ENCODE assay signal across 12 cellular contexts in genomic region chr6:52590634-52590985, GRCh38. TPM values are rescaled to one million over a fixed set of nuclear protein-coding genes. Genes with fewer than 3 reads are reported as not detected.
DNase-seq lines count a peak whose midpoint lies in the region; ATAC-seq and TF ChIP-seq lines count a peak whose summit lies in the region.
"Had no signal": no experiment of that assay in that cellular context is flagged by ENCODE, and none has a peak within 500 bp of the region (broad histone marks: within the 10 kb centered on the region; RNA-seq: fewer than 3 reads in every experiment).

No MANE protein-coding gene starts in this region.

- H3K27me3 ChIP-seq in GM23248 (replicated peaks; ENCODE audit: insufficient read depth) (no peaks in the 10 kb centered on the region), adipocyte (replicated peaks; ENCODE audit: control insufficient read depth, insufficient read depth, low read length) (no peaks in the 10 kb centered on the region), skeletal muscle satellite cell (ENCODE audit: control insufficient read depth, insufficient read depth, low read length) (no peaks in the 10 kb centered on the region)

- H3K9me3 ChIP-seq in GM23248 (ENCODE audit: low read depth) (no peaks in the 10 kb centered on the region), adipocyte (ENCODE audit: control insufficient read depth, low read length) (no peaks in the 10 kb centered on the region), skeletal muscle satellite cell (replicated peaks; ENCODE audit: low read length) (no peaks in the 10 kb centered on the region)

- H3K27me3 Mint-ChIP-seq in mesothelial cell of epicardium (ENCODE audit: low read depth) (no peaks in the 10 kb centered on the region), Calu3 (ENCODE audit: unreplicated experiment) (peaks cover 24% of the 10 kb centered on the region)
- H3K27me3 Mint-ChIP-seq in activated CD4-positive, alpha-beta T cell treated with anti-CD3 and anti-CD28 coated beads for 36 hours = no peaks in the 10 kb centered on the region
- H3K27me3 Mint-ChIP-seq: activated B cell treated with CpG ODN at 0.5 μM for 24 hours had no signal

- H3K4me2 ChIP-seq in GM23248 (ENCODE audit: unreplicated experiment) (peak overlapping the region; percentile 45), skeletal muscle satellite cell (ENCODE audit: low read length) (peak overlapping the region; percentile 3)

- in situ Hi-C loops in GM23248 (cut with MboI) = loop anchor here (10.0 kb wide), 1 partner anchor 176 kb away; no protein-coding TSS in a partner anchor

- DNase-seq in GM23248 (peak; percentile 87), adipocyte (ENCODE audit: low read depth) (peak; percentile 76), hepatic stellate cell (ENCODE audit: low spot score) (peak; percentile 42), mesothelial cell of epicardium (ENCODE audit: low spot score in 2 of 2, unreplicated experiment in 2 of 2) (no peak), Calu3 (no peak)
- no peak for DNase-seq in activated CD4-positive, alpha-beta T cell treated with anti-CD3 and anti-CD28 coated beads for 36 hours
- DNase-seq: activated B cell treated with CpG ODN at 0.5 μM for 24 hours; activated naive CD4-positive, alpha-beta T cell treated with anti-CD3 and anti-CD28 coated beads for 36 hours; GF-D8; islet precursor cell; NCI-H526 treated with DMSO at 0.1 percent for 48 hours had no signal

- TF ChIP-seq CTCF in mesothelial cell of epicardium (IDR thresholded peaks at IDR 0.05; ENCODE audit: unreplicated experiment) = no peak
- TF ChIP-seq CTCF in Calu3 (IDR thresholded peaks at IDR 0.05; ENCODE audit: unreplicated experiment) = no peak

- 65 to 80% methylated on average over 3 of the region's 3 CpGs for WGBS in GM23248 (ENCODE audit: low coverage in 1 of 2, low lambda C conversion rate in 2 of 2, missing lambda C conversion rate in 2 of 2), 2 experiments

- H3K4me1 Mint-ChIP-seq in mesothelial cell of epicardium = peaks cover 40% of the 10 kb centered on the region
- peaks cover 8% of the 10 kb centered on the region for H3K4me1 Mint-ChIP-seq in activated CD4-positive, alpha-beta T cell treated with anti-CD3 and anti-CD28 coated beads for 36 hours
- H3K4me1 Mint-ChIP-seq in Calu3 (ENCODE audit: low read depth, unreplicated experiment) = peaks cover 17% of the 10 kb centered on the region

- ATAC-seq in activated CD4-positive, alpha-beta T cell treated with anti-CD3 and anti-CD28 coated beads for 36 hours = no peak

- peaks cover 35% of the 10 kb centered on the region for H3K4me1 ChIP-seq in GM23248 (ENCODE audit: insufficient read depth)
- H3K4me1 ChIP-seq in adipocyte (ENCODE audit: control insufficient read depth, insufficient read depth, low read length) = peaks cover 44% of the 10 kb centered on the region
- H3K4me1 ChIP-seq in skeletal muscle satellite cell (ENCODE audit: control insufficient read depth, insufficient read depth, low read length) = peaks cover 33% of the 10 kb centered on the region

- H3K27ac ChIP-seq in GM23248 = peak overlapping the region; percentile 64

- peaks cover 31% of the 10 kb centered on the region for H3F3A ChIP-seq in GM23248 (ENCODE audit: insufficient read depth)

- H3K27ac Mint-ChIP-seq in mesothelial cell of epicardium (no peak overlapping the region), Calu3 (ENCODE audit: unreplicated experiment) (no peak overlapping the region)
- H3K27ac Mint-ChIP-seq in activated CD4-positive, alpha-beta T cell treated with anti-CD3 and anti-CD28 coated beads for 36 hours = no peak overlapping the region
- H3K27ac Mint-ChIP-seq: activated B cell treated with CpG ODN at 0.5 μM for 24 hours; activated naive CD4-positive, alpha-beta T cell treated with anti-CD3 and anti-CD28 coated beads for 36 hours had no signal

- H2AFZ ChIP-seq in GM23248 = no peak overlapping the region

- no peaks in the 10 kb centered on the region for H4K20me1 ChIP-seq in GM23248 (ENCODE audit: insufficient read depth)

- BruUV-seq in Calu3 (replicated peaks; lab: Mats Ljungman, UMichigan) = no TSS peak

- no peaks in the 10 kb centered on the region for H3K36me3 Mint-ChIP-seq in mesothelial cell of epicardium
- H3K36me3 Mint-ChIP-seq in activated CD4-positive, alpha-beta T cell treated with anti-CD3 and anti-CD28 coated beads for 36 hours (ENCODE audit: low read depth) = no peaks in the 10 kb centered on the region
- H3K36me3 Mint-ChIP-seq in Calu3 (ENCODE audit: insufficient read depth, unreplicated experiment) = no peaks in the 10 kb centered on the region

- H3K79me2 ChIP-seq in GM23248 (ENCODE audit: insufficient read depth) = no peaks in the 10 kb centered on the region

- H3K9me3 Mint-ChIP-seq in mesothelial cell of epicardium (no peaks in the 10 kb centered on the region), Calu3 (ENCODE audit: low read depth, unreplicated experiment) (no peaks in the 10 kb centered on the region)
- no peaks in the 10 kb centered on the region for H3K9me3 Mint-ChIP-seq in activated CD4-positive, alpha-beta T cell treated with anti-CD3 and anti-CD28 coated beads for 36 hours (ENCODE audit: low read depth)
- H3K9me3 Mint-ChIP-seq: activated B cell treated with CpG ODN at 0.5 μM for 24 hours; activated naive CD4-positive, alpha-beta T cell treated with anti-CD3 and anti-CD28 coated beads for 36 hours had no signal

- no peak overlapping the region for H3K4me3 Mint-ChIP-seq in mesothelial cell of epicardium
- no peak overlapping the region for H3K4me3 Mint-ChIP-seq in activated CD4-positive, alpha-beta T cell treated with anti-CD3 and anti-CD28 coated beads for 36 hours
- H3K4me3 Mint-ChIP-seq in Calu3 (ENCODE audit: low read depth, unreplicated experiment) = no peak overlapping the region
- H3K4me3 Mint-ChIP-seq: activated B cell treated with CpG ODN at 0.5 μM for 24 hours; activated naive CD4-positive, alpha-beta T cell treated with anti-CD3 and anti-CD28 coated beads for 36 hours had no signal

- CTCF ChIA-PET in activated CD4-positive, alpha-beta T cell treated with anti-CD3 and anti-CD28 coated beads for 36 hours (lab: Charles Lee) = interaction anchor here (0.8 to 1.9 kb wide), 2 partner anchors 8 to 173 kb away, joined by 3 to 4 read pairs; no protein-coding TSS in a partner anchor
- CTCF ChIA-PET in Calu3 (lab: Charles Lee) = interaction anchor here (1.2 kb wide), 1 partner anchor 173 kb away, joined by 8 read pairs; no protein-coding TSS in a partner anchor

- H3K36me3 ChIP-seq in GM23248 (ENCODE audit: low read depth) (no peaks in the 10 kb centered on the region), adipocyte (ENCODE audit: control insufficient read depth, insufficient read depth, low read length, severe bottlenecking) (no peaks in the 10 kb centered on the region), skeletal muscle satellite cell (ENCODE audit: insufficient read depth, low read length) (no peaks in the 10 kb centered on the region)

- H3K9ac ChIP-seq in GM23248 (peak overlapping the region; percentile 44), adipocyte (ENCODE audit: low read length) (peak overlapping the region; percentile 24), skeletal muscle satellite cell (ENCODE audit: low read depth, low read length) (peak overlapping the region; percentile 13)

- intact Hi-C loops in activated CD4-positive, alpha-beta T cell treated with anti-CD3 and anti-CD28 coated beads for 36 hours (cut with DNase I, micrococcal nuclease) = no loop called here
- intact Hi-C loops in Calu3 (cut with micrococcal nuclease; ENCODE audit: unreplicated experiment) = no loop called here

- POLR2A ChIA-PET in activated CD4-positive, alpha-beta T cell treated with anti-CD3 and anti-CD28 coated beads for 36 hours (lab: Charles Lee) = no interaction called here

- no peaks in the 10 kb centered on the region for H3K9me2 ChIP-seq in GM23248 (ENCODE audit: insufficient read depth)

- H3K4me3 ChIP-seq in GM23248 (no peak overlapping the region), adipocyte (ENCODE audit: low read length) (no peak overlapping the region), skeletal muscle satellite cell (ENCODE audit: low read length) (no peak overlapping the region)

RNA-seq across cellular contexts. Expression of gene TRAM2, which starts 13.8 kb away (rescaled TPM):
- 174 and 182 TPM in 2 replicates for total RNA-seq in GM23248 (2014; rRNA removed; shearing (Covaris generic))
- 141 and 145 TPM in 2 replicates for polyA plus RNA-seq in GM23248 (2016; fragmentation: Nextera tagmentation; extraction: Ambion mirVana)
- 117 and 131 TPM in 2 replicates for total RNA-seq in skeletal muscle satellite cell (2012; rRNA removed)
- total RNA-seq in mesothelial cell of epicardium (21.7 to 22.1 TPM (median 21.8 TPM) in 3 replicates), Calu3 (2022) (10.7 and 12.8 TPM in 2 replicates)
- total RNA-seq in activated CD4-positive, alpha-beta T cell treated with anti-CD3 and anti-CD28 coated beads for 36 hours = 1 to 10 TPM; 3.5 to 3.6 TPM

Comparison
In these comparisons a context has a peak if more than half of its experiments do, and no peak if none do; other contexts are left out.
1. DNase-seq: peak in GM23248 (single experiment), adipocyte (single experiment) and hepatic stellate cell (single experiment); none in mesothelial cell of epicardium (0 of 2), activated CD4-positive, alpha-beta T cell treated with anti-CD3 and anti-CD28 coated beads for 36 hours (single experiment) and Calu3 (single experiment).
2. Peak in every context shown above with its lines, with median percentiles within 50 percentile points of each other: H3K9ac ChIP-seq.